Comparison of ENCODE assay signal across 8 cellular contexts in the genomic region with DNA sequence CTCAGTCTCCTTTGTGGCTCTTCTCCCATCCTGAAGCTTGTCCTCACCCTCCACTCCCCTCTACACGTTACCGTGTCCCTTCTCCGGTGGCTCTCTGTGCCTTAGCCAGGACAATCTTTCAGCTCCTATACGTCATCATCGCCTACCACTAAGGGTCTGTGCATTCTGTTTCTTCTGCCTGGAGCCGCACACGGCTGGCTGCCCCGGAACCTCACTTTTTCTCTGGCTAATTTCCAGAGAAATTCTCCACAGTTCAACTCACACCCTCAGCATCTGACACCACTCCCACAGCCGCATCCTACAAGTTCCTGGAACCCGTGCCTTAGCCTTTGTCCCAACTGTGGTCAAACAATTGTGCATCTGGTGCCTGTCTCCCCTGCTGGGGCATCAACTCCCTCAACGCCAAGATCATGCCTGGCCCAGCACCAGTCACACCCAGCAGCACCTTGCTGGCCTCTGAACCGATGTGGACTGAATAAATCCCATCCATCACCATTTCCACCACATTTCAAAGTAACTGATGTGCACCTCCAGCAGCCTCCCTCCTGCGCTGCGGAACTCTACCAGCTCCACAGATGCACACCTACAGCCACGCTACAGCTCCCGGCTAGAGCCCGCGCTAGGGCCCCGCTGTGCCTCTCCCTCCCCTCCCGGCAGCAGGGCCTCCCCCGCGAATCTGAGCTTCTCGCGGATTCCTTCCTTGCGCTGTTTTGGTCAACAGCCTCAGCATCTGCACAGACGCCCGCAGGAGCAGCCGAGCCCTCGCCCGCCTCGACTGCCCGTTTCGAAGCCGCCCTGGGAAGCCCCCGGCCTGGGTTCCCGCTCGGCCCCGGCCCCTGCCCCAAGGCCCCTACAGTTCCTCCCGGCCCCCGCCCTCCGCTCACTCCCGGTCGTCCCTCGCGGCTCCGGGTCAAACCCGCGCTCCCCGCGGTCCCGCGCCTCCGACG. TPM values are rescaled to one million over a fixed set of nuclear protein-coding genes. Genes with fewer than 3 reads are reported as not detected.
DNase-seq lines count a peak whose midpoint lies in the region; ATAC-seq, FAIRE-seq and TF ChIP-seq lines count a peak whose summit lies in the region.

No MANE protein-coding gene starts in this region.

- H3K27me3 ChIP-seq in vagina: no peaks in the 10 kb centered on the region

- peak overlapping the region; percentile 87 to 91 for H3K4me3 Mint-ChIP-seq in activated T-cell treated with anti-CD3 and anti-CD28 coated beads, Interleukin-2, amount 50 U/mL, for 72 hours
- H3K4me3 Mint-ChIP-seq in osteocyte (ENCODE audit: unreplicated experiment): peak overlapping the region; percentile 85

- peak; percentile 7 for ATAC-seq in GM18858 (IDR thresholded peaks at IDR 0.05; ENCODE audit: unreplicated experiment)
- ATAC-seq in HG03064 (IDR thresholded peaks at IDR 0.05; ENCODE audit: low read depth, unreplicated experiment): peak; percentile 18
- peak; percentile 26 to 34 for ATAC-seq in activated T-cell treated with anti-CD3 and anti-CD28 coated beads, Interleukin-2, amount 50 U/mL, for 72 hours (replicated peaks in 1 of 2)

- no peaks in the 10 kb centered on the region for H3K9me3 Mint-ChIP-seq in activated T-cell treated with anti-CD3 and anti-CD28 coated beads, Interleukin-2, amount 50 U/mL, for 72 hours
- no peaks in the 10 kb centered on the region for H3K9me3 Mint-ChIP-seq in osteocyte (ENCODE audit: unreplicated experiment)

- intact Hi-C loops in vagina (cut with DNase I): no loop called here

- TF ChIP-seq POLR2A in vagina (IDR thresholded peaks at IDR 0.05): no peak

- H3K4me1 ChIP-seq in vagina: peaks cover 56% of the 10 kb centered on the region

- no peak for FAIRE-seq in frontal cortex (lab: Jason Lieb, UNC)

- peaks cover 56% of the 10 kb centered on the region for H3K4me1 Mint-ChIP-seq in activated T-cell treated with anti-CD3 and anti-CD28 coated beads, Interleukin-2, amount 50 U/mL, for 72 hours (ENCODE audit: low read depth)
- H3K4me1 Mint-ChIP-seq in osteocyte (ENCODE audit: unreplicated experiment): peaks cover 59% of the 10 kb centered on the region

- H3K36me3 ChIP-seq in vagina: no peaks in the 10 kb centered on the region

- peak; percentile 46 for DNase-seq in 8988T
- DNase-seq in NCI-H748 (lab: John Stamatoyannopoulos, UW; ENCODE audit: unreplicated experiment): peak; percentile 66
- peak; percentile 48 to 52 for DNase-seq in activated T-cell treated with anti-CD3 and anti-CD28 coated beads, Interleukin-2, amount 50 U/mL, for 72 hours
- peak; percentile 51 to 54 for DNase-seq in frontal cortex (ENCODE audit: low spot score in 2 of 2)
- DNase-seq in osteocyte (ENCODE audit: extremely low spot score, unreplicated experiment): peak; percentile 89
- DNase-seq in vagina (ENCODE audit: extremely low spot score in 2 of 2): no peak

- peak overlapping the region; percentile 8 for H3K27ac Mint-ChIP-seq in activated T-cell treated with anti-CD3 and anti-CD28 coated beads, Interleukin-2, amount 50 U/mL, for 72 hours
- peak overlapping the region; percentile 77 for H3K27ac Mint-ChIP-seq in osteocyte (ENCODE audit: unreplicated experiment)

- no peaks in the 10 kb centered on the region for H3K9me3 ChIP-seq in vagina

- no peak for TF ChIP-seq CTCF in osteocyte (IDR thresholded peaks at IDR 0.05)
- no peak for TF ChIP-seq CTCF in vagina (IDR thresholded peaks at IDR 0.05)

- H3K36me3 Mint-ChIP-seq in activated T-cell treated with anti-CD3 and anti-CD28 coated beads, Interleukin-2, amount 50 U/mL, for 72 hours (ENCODE audit: insufficient read depth in 2 of 2): peaks cover 2 to 4% of the 10 kb centered on the region in 2 donors
- H3K36me3 Mint-ChIP-seq in osteocyte (ENCODE audit: unreplicated experiment): peaks cover 2% of the 10 kb centered on the region

- peak overlapping the region; percentile 84 to 93 for H3K4me3 ChIP-seq in vagina

- H3K27me3 Mint-ChIP-seq in activated T-cell treated with anti-CD3 and anti-CD28 coated beads, Interleukin-2, amount 50 U/mL, for 72 hours (ENCODE audit: low read depth): no peaks in the 10 kb centered on the region
- H3K27me3 Mint-ChIP-seq in osteocyte (ENCODE audit: unreplicated experiment): no peaks in the 10 kb centered on the region

- peak overlapping the region; percentile 70 for H3K27ac ChIP-seq in vagina

RNA-seq across cellular contexts. Expression of a gene that starts 0.7 kb away (rescaled TPM):
- total RNA-seq in activated T-cell treated with anti-CD3 and anti-CD28 coated beads, Interleukin-2, amount 50 U/mL, for 72 hours: 10 to 100 TPM; 24.6 to 26.2 TPM
- total RNA-seq in frontal cortex (11.8 TPM), osteocyte (27.5 and 29.0 TPM in 2 replicates), vagina (13.3 TPM)

RNA-seq across cellular contexts. Expression of a gene that starts 36.5 kb away (rescaled TPM):
- total RNA-seq in activated T-cell treated with anti-CD3 and anti-CD28 coated beads, Interleukin-2, amount 50 U/mL, for 72 hours: 1 to 10 TPM; 1.4 to 2.1 TPM
- total RNA-seq in frontal cortex (1.2 TPM), osteocyte (2.6 and 2.9 TPM in 2 replicates), vagina (1.7 TPM)

Comparison
In these comparisons a context has a peak if more than half of its experiments do, and no peak if none do; other contexts are left out.
1. DNase-seq: peak in 8988T (single experiment), NCI-H748 (single experiment), activated T-cell treated with anti-CD3 and anti-CD28 coated beads, Interleukin-2, amount 50 U/mL, for 72 hours (2 of 2), frontal cortex (2 of 2) and osteocyte (single experiment); none in vagina (0 of 2).
2. Peak in every context shown above with its lines, with median percentiles within 50 percentile points of each other: ATAC-seq.